10 cellular contexts compared by ENCODE assay signal in genomic region chr11:134124660-134125451, GRCh38. TPM values are rescaled to one million over a fixed set of nuclear protein-coding genes. Genes with fewer than 3 reads are reported as not detected.
DNase-seq lines count a peak whose midpoint lies in the region; ATAC-seq, FAIRE-seq and TF ChIP-seq lines count a peak whose summit lies in the region.
"Had no signal": no experiment of that assay in that cellular context is flagged by ENCODE, and none has a peak within 500 bp of the region (broad histone marks: within the 10 kb centered on the region; RNA-seq: fewer than 3 reads in every experiment).

No MANE protein-coding gene starts in this region.

- peak overlapping the region; percentile 58 for H2AFZ ChIP-seq in SK-N-SH (ENCODE audit: low read depth)

- H3K4me3 Mint-ChIP-seq in naive thymus-derived CD8-positive, alpha-beta T cell: peak overlapping the region in 9 of 10 donors; percentile 18 to 73 (median 37)

- no peak for TF ChIP-seq POLR2A in A549 (IDR thresholded peaks at IDR 0.05; ENCODE audit: low read length)

- H3K9me3 Mint-ChIP-seq in naive thymus-derived CD8-positive, alpha-beta T cell: peaks cover 0 to 3% (median 0%) of the 10 kb centered on the region in 9 donors

- H3K27ac ChIP-seq in A549 (no peak overlapping the region), SK-N-SH (ENCODE audit: low read depth in 2 of 2, low read length in 1 of 2) (peak overlapping the region; percentile 28 to 70; a peak in 3 of 4 replicates)

- 10% methylated on average over 22 of the region's 54 CpGs for WGBS in A549 (ENCODE audit: missing lambda C conversion rate)
- 11% methylated on average over 14 of the region's 54 CpGs for WGBS in SK-N-SH (ENCODE audit: low lambda C conversion rate)

- no peaks in the 10 kb centered on the region for H3K9me2 ChIP-seq in SK-N-SH

- H3K79me2 ChIP-seq in SK-N-SH (ENCODE audit: insufficient read depth): peaks cover 35% of the 10 kb centered on the region; the same call in 1 of the 2 replicates

- ATAC-seq in A549 (peak; percentile 72 to 87), GM18519 (IDR thresholded peaks at IDR 0.05; ENCODE audit: low FRiP score, unreplicated experiment) (no peak)
- ATAC-seq in naive thymus-derived CD8-positive, alpha-beta T cell: peak; percentile 51 to 72

- no peak for FAIRE-seq in A549 (lab: Jason Lieb, UNC)

- TF ChIP-seq EP300 in A549 (IDR thresholded peaks at IDR 0.05) (no peak), SK-N-SH (IDR thresholded peaks at IDR 0.05; ENCODE audit: borderline replicate concordance in 1 of 2, low read depth in 1 of 2, low read length in 1 of 2) (no peak)

- peaks cover 38% of the 10 kb centered on the region for H3F3A ChIP-seq in SK-N-SH (replicated peaks; ENCODE audit: insufficient read depth)

- in situ Hi-C loops in GM13977 (cut with MboI; ENCODE audit: low pct_unique_long_range_greater_than_20kb, low sequenced_read_pairs, unreplicated experiment): no loop called here

- CTCF ChIA-PET in A549 (lab: Yijun Ruan, JAX): no interaction called here
- CTCF ChIA-PET in SK-N-SH (lab: Yijun Ruan, JAX): interaction anchor here (0.7 to 3.8 kb wide), 7 partner anchors 11 to 75 kb away, joined by 3 to 25 read pairs (median 4); no protein-coding TSS in a partner anchor

- peaks cover 8 to 30% (median 18%) of the 10 kb centered on the region in 4 donors for H3K4me1 Mint-ChIP-seq in naive thymus-derived CD8-positive, alpha-beta T cell

- no peaks in the 10 kb centered on the region for H4K20me1 ChIP-seq in SK-N-SH (ENCODE audit: insufficient read depth)

- peaks cover 11 to 39% (median 31%) of the 10 kb centered on the region in 5 donors for H3K27me3 Mint-ChIP-seq in naive thymus-derived CD8-positive, alpha-beta T cell

- H3K27me3 ChIP-seq in SK-N-SH (ENCODE audit: insufficient read depth): no peaks in the 10 kb centered on the region

- peaks cover 0 to 26% (median 18%) of the 10 kb centered on the region in 3 donors for H3K36me3 Mint-ChIP-seq in naive thymus-derived CD8-positive, alpha-beta T cell

- POLR2A ChIA-PET in A549 (lab: Yijun Ruan, JAX) (no interaction called here), SK-N-SH (lab: Yijun Ruan, JAX) (interaction anchor here (0.6 kb wide), 1 partner anchor 138 kb away, joined by 3 read pairs; no protein-coding TSS in a partner anchor)
- POLR2A ChIA-PET in naive thymus-derived CD8-positive, alpha-beta T cell (lab: Charles Lee): no interaction called here

- TF ChIP-seq CTCF in A549 (IDR thresholded peaks at IDR 0.05) (no peak), SK-N-SH (IDR thresholded peaks at IDR 0.05) (no peak), fibroblast of mammary gland (conservative IDR thresholded peaks at IDR 0.05; ENCODE audit: control insufficient read depth, insufficient read depth, low read depth, low read length) (no peak), GM13977 (IDR thresholded peaks at IDR 0.05; ENCODE audit: extremely low read depth, insufficient read depth, missing control alignments) (no peak)

- H3K36me3 ChIP-seq in SK-N-SH (replicated peaks in 1 of 2; ENCODE audit: control insufficient read depth in 1 of 2, insufficient read depth in 2 of 2, low read length in 1 of 2): no peaks in the 10 kb centered on the region

- H3K4me2 ChIP-seq in A549 (peak overlapping the region; percentile 74), SK-N-SH (peak overlapping the region; percentile 88)

- no peak for DNase-seq in A549 (ENCODE audit: low read depth in 1 of 2, low spot score in 1 of 2)
- peak; percentile 86 for DNase-seq in SK-N-SH
- DNase-seq in fibroblast of mammary gland (ENCODE audit: low read depth): peak; percentile 66
- peak in 5 of 10 donors; percentile 2 to 19 (median 13) for DNase-seq in naive thymus-derived CD8-positive, alpha-beta T cell
- DNase-seq in NOMO-1 (lab: John Stamatoyannopoulos, UW; ENCODE audit: unreplicated experiment in 2 of 2): no peak
- DNase-seq in GM13977 (ENCODE audit: low spot score): no peak
- no peak for DNase-seq in stimulated activated naive CD4-positive, alpha-beta T cell treated with Interleukin-2 at 50 U/mL for 16 hours (lab: John Stamatoyannopoulos, UW)
- DNase-seq: GF-D8, SIG-M5 had no signal

- H3K4me3 ChIP-seq in A549: peak overlapping the region; percentile 32; the same call in 1 of the 3 replicates
- H3K4me3 ChIP-seq in SK-N-SH (ENCODE audit: low read depth in 2 of 2, low read length in 1 of 2): peak overlapping the region; percentile 51 to 61
- H3K4me3 ChIP-seq in fibroblast of mammary gland (ENCODE audit: control insufficient read depth, low read depth, low read length): peak overlapping the region; percentile 42

- peak overlapping the region in 1 of 10 donors; percentile 35 for H3K27ac Mint-ChIP-seq in naive thymus-derived CD8-positive, alpha-beta T cell

- H3K9ac ChIP-seq in SK-N-SH: peak overlapping the region; percentile 55

- H3K4me1 ChIP-seq in A549 (no peaks in the 10 kb centered on the region), SK-N-SH (ENCODE audit: control insufficient read depth in 1 of 2, insufficient read depth in 2 of 2, low read depth in 1 of 2, low read length in 1 of 2) (peaks cover 22 to 45% of the 10 kb centered on the region in 2 experiments)

- H3K9me3 ChIP-seq in A549 (no peaks in the 10 kb centered on the region), SK-N-SH (no peaks in the 10 kb centered on the region)

- no peak for TF ChIP-seq RAD21 in A549 (conservative IDR thresholded peaks at IDR 0.05 in 1 of 2, IDR thresholded peaks at IDR 0.05 in 1 of 2)
- no peak for TF ChIP-seq RAD21 in SK-N-SH (IDR thresholded peaks at IDR 0.05; ENCODE audit: low read length)

TF ChIP-seq in A549, 52 proteins besides CTCF, POLR2A, EP300 and RAD21:
- TF ChIP-seq TP53 (CRISPR knock-in tag; IDR thresholded peaks at IDR 0.05): no peak
- TF ChIP-seq RNF2 (IDR thresholded peaks at IDR 0.05; ENCODE audit: borderline replicate concordance, low read depth): peak; percentile 75; the same call in 1 of the 2 replicates

TF ChIP-seq in SK-N-SH, 30 proteins besides CTCF, POLR2A, EP300 and RAD21:
- TF ChIP-seq, protein P1, sequence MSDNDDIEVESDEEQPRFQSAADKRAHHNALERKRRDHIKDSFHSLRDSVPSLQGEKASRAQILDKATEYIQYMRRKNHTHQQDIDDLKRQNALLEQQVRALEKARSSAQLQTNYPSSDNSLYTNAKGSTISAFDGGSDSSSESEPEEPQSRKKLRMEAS (IDR thresholded peaks at IDR 0.05; ENCODE audit: low read depth): peak; percentile 21; the same call in 1 of the 2 replicates
- no peak for TF ChIP-seq SIN3A (IDR thresholded peaks at IDR 0.05; ENCODE audit: borderline replicate concordance, low read depth, low read length)
- no peak for TF ChIP-seq NFIC (IDR thresholded peaks at IDR 0.05; ENCODE audit: borderline replicate concordance)
- TF ChIP-seq MXI1 (IDR thresholded peaks at IDR 0.05; ENCODE audit: low read depth, low read length): peak; percentile 63; the same call in 1 of the 2 replicates
- no peak for TF ChIP-seq PBX3 (IDR thresholded peaks at IDR 0.05)
- TF ChIP-seq FOXM1 (IDR thresholded peaks at IDR 0.05; ENCODE audit: low read depth): no peak
- no peak for TF ChIP-seq CHD2 (IDR thresholded peaks at IDR 0.05; ENCODE audit: low read length, partially characterized antibody)
- 0 out of 2 replicates have a peak, but pooled peaks have one; percentile 17 for TF ChIP-seq FOXJ3 (CRISPR knock-in tag; IDR thresholded peaks at IDR 0.05)
- no peak for TF ChIP-seq RFX5 (IDR thresholded peaks at IDR 0.05; ENCODE audit: low read length)

RNA-seq across cellular contexts. Expression of gene JAM3, which starts 56.0 kb away (rescaled TPM):
- polyA plus RNA-seq in A549 (2011; rRNA removed) (2.6 and 5.2 TPM in 2 replicates), A549 (2017; fragmentation: RNase III; extraction: RNeasy Plus Mini Kit Qiagen cat#74134 plus additional on column Dnase treatment) (4.0 to 4.6 TPM (median 4.1 TPM) in 3 replicates), SK-N-SH (2012; rRNA removed) (34.5 and 56.8 TPM in 2 replicates)
- 1.9 and 2.2 TPM in 2 replicates for polyA plus RNA-seq in A549 (2012; cell fraction: cytosol; rRNA removed)
- 1.5 and 2.4 TPM in 2 replicates for polyA plus RNA-seq in A549 (2012; cell fraction: nucleus; rRNA removed)
- 1.5 and 1.8 TPM in 2 replicates for polyA minus RNA-seq in A549 (2011; rRNA and poly(A)+ RNA removed)
- polyA plus RNA-seq in SK-N-SH (2012; cell fraction: cytosol; rRNA removed): 36.2 and 42.6 TPM in 2 replicates
- 39.1 and 46.6 TPM in 2 replicates for polyA plus RNA-seq in SK-N-SH (2012; cell fraction: nucleus; rRNA removed)
- 1 to 10 TPM; 8.5 to 9.1 TPM for total RNA-seq in naive thymus-derived CD8-positive, alpha-beta T cell
- 1 to 10 TPM; 4.2 to 6.5 (median 4.8) TPM for polyA plus RNA-seq in naive thymus-derived CD8-positive, alpha-beta T cell

Comparison
In these comparisons a context has a peak if more than half of its experiments do, and no peak if none do; other contexts are left out.
1. DNase-seq: peak in SK-N-SH (single experiment) and fibroblast of mammary gland (single experiment); none in A549 (0 of 2), NOMO-1 (0 of 2), GM13977 (single experiment) and stimulated activated naive CD4-positive, alpha-beta T cell treated with Interleukin-2 at 50 U/mL for 16 hours (single experiment).
2. H3K27ac ChIP-seq: peak in SK-N-SH (2 of 2); none in A549 (0 of 2).
3. RNA of gene JAM3, which starts 56.0 kb away (polyA plus RNA-seq): 34.5 to 56.8 TPM in SK-N-SH; 1.5 to 5.2 TPM in A549 and 4.2 to 6.5 TPM in naive thymus-derived CD8-positive, alpha-beta T cell; every median in the first group is over 4 times any median in the second.
4. Peak in every context shown above with its lines, with median percentiles within 50 percentile points of each other: H3K4me3 ChIP-seq.